In the genomic region with DNA sequence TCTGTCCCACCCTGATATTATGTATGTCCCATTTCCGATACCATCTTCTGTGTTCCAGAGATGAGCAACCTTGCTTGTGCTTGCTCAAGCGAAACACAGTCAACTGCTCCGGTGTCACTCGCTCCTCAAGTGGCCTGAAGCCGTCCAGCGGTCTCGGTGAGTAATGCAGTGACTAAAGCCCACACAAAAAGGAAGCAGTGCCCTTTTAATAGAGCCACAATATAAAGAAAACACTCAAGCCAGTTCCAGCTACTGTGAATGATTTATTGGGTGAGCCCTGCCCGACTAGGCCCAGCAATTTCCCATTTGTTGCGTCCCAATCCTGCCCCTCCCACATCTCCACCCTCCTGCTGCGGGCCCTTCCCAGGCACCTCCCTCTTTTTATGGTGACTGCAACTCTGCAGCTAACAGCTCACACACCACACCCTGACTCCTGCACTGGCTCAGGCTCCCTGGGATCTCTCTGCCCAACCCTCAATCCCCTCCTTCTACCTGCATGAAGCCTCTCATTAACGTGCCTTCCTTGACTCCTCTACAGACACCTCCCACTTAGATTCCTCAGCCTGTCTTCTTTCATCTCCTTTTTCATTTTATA, we compare ENCODE assay signal across 4 cellular contexts.
TF ChIP-seq lines count a peak whose summit lies in the region.

No MANE protein-coding gene starts in this region.

TF ChIP-seq in GM12891, 5 proteins besides CTCF, POLR2A, EP300 and RAD21 (continued from another document):
- TF ChIP-seq SPI1 (IDR thresholded peaks at IDR 0.05; ENCODE audit: low read depth, low read length): no peak
- TF ChIP-seq POLR2AphosphoS5 (IDR thresholded peaks at IDR 0.05; ENCODE audit: low read depth, low read length): no peak
- TF ChIP-seq TAF1 (IDR thresholded peaks at IDR 0.05; ENCODE audit: low read depth, low read length): no peak
- peak; percentile 60; the same call in 1 of the 2 replicates for TF ChIP-seq POU2F2 (IDR thresholded peaks at IDR 0.05; ENCODE audit: low read depth, low read length)

TF ChIP-seq in GM23338, 12 proteins besides CTCF, POLR2A, EP300 and RAD21 (continued from another document and continues in another):
- TF ChIP-seq ETS1 (IDR thresholded peaks at IDR 0.05) (no peak), ZNF331 (CRISPR knock-in tag; IDR thresholded peaks at IDR 0.05; ENCODE audit: low read depth) (no peak), STAT1 (IDR thresholded peaks at IDR 0.05; ENCODE audit: unreplicated experiment) (no peak), CREB1 (CRISPR knock-in tag; IDR thresholded peaks at IDR 0.05; ENCODE audit: low read depth) (no peak), ZNF114 (CRISPR knock-in tag; IDR thresholded peaks at IDR 0.05) (no peak)

TF ChIP-seq in IMR-90, 13 proteins besides CTCF, POLR2A, EP300 and RAD21:
- no peak for TF ChIP-seq RCOR1 (IDR thresholded peaks at IDR 0.05; ENCODE audit: insufficient replicate concordance, low read length)
- TF ChIP-seq NFE2L2 (IDR thresholded peaks at IDR 0.05; ENCODE audit: low read depth, low read length): no peak
- TF ChIP-seq BHLHE40 (IDR thresholded peaks at IDR 0.05; ENCODE audit: low read depth, low read length): no peak
- TF ChIP-seq MXI1 (IDR thresholded peaks at IDR 0.05; ENCODE audit: borderline replicate concordance, low read depth, low read length): no peak
- TF ChIP-seq CEBPB (IDR thresholded peaks at IDR 0.05; ENCODE audit: low read depth, low read length): no peak
- no peak for TF ChIP-seq SMC3 (IDR thresholded peaks at IDR 0.05; ENCODE audit: low read depth, low read length)
- no peak for TF ChIP-seq CHD1 (IDR thresholded peaks at IDR 0.05; ENCODE audit: low read depth, low read length)
- TF ChIP-seq MAZ (IDR thresholded peaks at IDR 0.05; ENCODE audit: borderline replicate concordance, low read depth, low read length): no peak
- no peak for TF ChIP-seq RFX5 (IDR thresholded peaks at IDR 0.05; ENCODE audit: low read depth, low read length)
- TF ChIP-seq MAFK (IDR thresholded peaks at IDR 0.05; ENCODE audit: low read depth, low read length): no peak
- TF ChIP-seq, protein P1, sequence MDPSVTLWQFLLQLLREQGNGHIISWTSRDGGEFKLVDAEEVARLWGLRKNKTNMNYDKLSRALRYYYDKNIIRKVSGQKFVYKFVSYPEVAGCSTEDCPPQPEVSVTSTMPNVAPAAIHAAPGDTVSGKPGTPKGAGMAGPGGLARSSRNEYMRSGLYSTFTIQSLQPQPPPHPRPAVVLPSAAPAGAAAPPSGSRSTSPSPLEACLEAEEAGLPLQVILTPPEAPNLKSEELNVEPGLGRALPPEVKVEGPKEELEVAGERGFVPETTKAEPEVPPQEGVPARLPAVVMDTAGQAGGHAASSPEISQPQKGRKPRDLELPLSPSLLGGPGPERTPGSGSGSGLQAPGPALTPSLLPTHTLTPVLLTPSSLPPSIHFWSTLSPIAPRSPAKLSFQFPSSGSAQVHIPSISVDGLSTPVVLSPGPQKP (IDR thresholded peaks at IDR 0.05; ENCODE audit: borderline replicate concordance, low read depth, low read length): no peak
- no peak for TF ChIP-seq FOS (IDR thresholded peaks at IDR 0.05; ENCODE audit: low read depth, low read length)
- TF ChIP-seq, protein P2, sequence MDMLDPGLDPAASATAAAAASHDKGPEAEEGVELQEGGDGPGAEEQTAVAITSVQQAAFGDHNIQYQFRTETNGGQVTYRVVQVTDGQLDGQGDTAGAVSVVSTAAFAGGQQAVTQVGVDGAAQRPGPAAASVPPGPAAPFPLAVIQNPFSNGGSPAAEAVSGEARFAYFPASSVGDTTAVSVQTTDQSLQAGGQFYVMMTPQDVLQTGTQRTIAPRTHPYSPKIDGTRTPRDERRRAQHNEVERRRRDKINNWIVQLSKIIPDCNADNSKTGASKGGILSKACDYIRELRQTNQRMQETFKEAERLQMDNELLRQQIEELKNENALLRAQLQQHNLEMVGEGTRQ (IDR thresholded peaks at IDR 0.05; ENCODE audit: low read depth, low read length): no peak

TF ChIP-seq in WTC11, 78 proteins besides CTCF, POLR2A, EP300 and RAD21 (continued from another document):
- TF ChIP-seq, protein P3, sequence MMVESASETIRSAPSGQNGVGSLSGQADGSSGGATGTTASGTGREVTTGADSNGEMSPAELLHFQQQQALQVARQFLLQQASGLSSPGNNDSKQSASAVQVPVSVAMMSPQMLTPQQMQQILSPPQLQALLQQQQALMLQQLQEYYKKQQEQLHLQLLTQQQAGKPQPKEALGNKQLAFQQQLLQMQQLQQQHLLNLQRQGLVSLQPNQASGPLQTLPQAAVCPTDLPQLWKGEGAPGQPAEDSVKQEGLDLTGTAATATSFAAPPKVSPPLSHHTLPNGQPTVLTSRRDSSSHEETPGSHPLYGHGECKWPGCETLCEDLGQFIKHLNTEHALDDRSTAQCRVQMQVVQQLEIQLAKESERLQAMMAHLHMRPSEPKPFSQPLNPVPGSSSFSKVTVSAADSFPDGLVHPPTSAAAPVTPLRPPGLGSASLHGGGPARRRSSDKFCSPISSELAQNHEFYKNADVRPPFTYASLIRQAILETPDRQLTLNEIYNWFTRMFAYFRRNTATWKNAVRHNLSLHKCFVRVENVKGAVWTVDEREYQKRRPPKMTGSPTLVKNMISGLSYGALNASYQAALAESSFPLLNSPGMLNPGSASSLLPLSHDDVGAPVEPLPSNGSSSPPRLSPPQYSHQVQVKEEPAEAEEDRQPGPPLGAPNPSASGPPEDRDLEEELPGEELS (CRISPR knock-in tag; IDR thresholded peaks at IDR 0.05): no peak
- no peak for TF ChIP-seq ELF4 (CRISPR knock-in tag; IDR thresholded peaks at IDR 0.05; ENCODE audit: low read depth)
- no peak for TF ChIP-seq AR (CRISPR knock-in tag; IDR thresholded peaks at IDR 0.05)
- TF ChIP-seq GTF2I (CRISPR knock-in tag; conservative IDR thresholded peaks at IDR 0.05): no peak
- no peak for TF ChIP-seq NFATC4 (CRISPR knock-in tag; IDR thresholded peaks at IDR 0.05)
- TF ChIP-seq KAT7 (CRISPR knock-in tag; IDR thresholded peaks at IDR 0.05; ENCODE audit: borderline replicate concordance): no peak
- no peak for TF ChIP-seq MLX (CRISPR knock-in tag; IDR thresholded peaks at IDR 0.05)
